ENCODE assay signal across 10 cellular contexts in the genomic region with DNA sequence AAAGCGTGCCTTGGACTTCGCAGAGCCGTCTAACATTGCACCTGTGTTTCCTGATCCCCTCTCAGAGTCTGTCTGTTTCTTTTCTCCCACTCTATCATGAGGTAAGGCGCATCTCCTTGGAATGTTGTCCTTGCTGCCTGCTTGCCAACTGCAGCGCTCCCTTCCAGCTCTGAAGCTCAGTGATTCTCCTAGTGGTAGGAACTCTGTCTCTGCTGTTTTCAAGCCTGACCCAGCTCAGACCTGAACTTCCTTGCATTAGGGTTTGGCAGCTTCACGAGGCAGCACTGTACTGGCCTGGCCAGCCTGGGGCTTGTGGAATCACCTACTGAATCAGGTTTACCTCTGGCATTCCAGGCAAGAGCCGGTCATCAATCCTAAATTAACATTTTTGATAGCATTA.
A peak's percentile ranks its signal among the peaks of the same experiment; 100 is the strongest.
DNase-seq lines count a peak whose midpoint lies in the region; ATAC-seq and TF ChIP-seq lines count a peak whose summit lies in the region.
"Had no signal": no experiment of that assay in that cellular context is flagged by ENCODE, and none has a peak within 500 bp of the region (broad histone marks: within the 10 kb centered on the region; RNA-seq: fewer than 3 reads in every experiment).

No MANE protein-coding gene starts in this region.

- H3K27me3 ChIP-seq in PC-3 (ENCODE audit: low read length) (no peaks in the 10 kb centered on the region), psoas muscle (ENCODE audit: insufficient read depth in 3 of 3, low read length in 2 of 3) (no peaks in the 10 kb centered on the region)

- H3K36me3 ChIP-seq in PC-3 (ENCODE audit: low read depth, low read length): no peaks in the 10 kb centered on the region
- no peaks in the 10 kb centered on the region for H3K36me3 ChIP-seq in psoas muscle (ENCODE audit: insufficient read depth in 1 of 2, low read depth in 1 of 2)

- no peaks in the 10 kb centered on the region for H3F3A ChIP-seq in PC-3 (ENCODE audit: low read length, unreplicated experiment)

- no TSS peak for BruUV-seq in PC-3 (replicated peaks; lab: Mats Ljungman, UMichigan)

- no peaks in the 10 kb centered on the region for H4K20me1 ChIP-seq in PC-3 (ENCODE audit: low read length)

- H3K9me3 ChIP-seq in PC-3 (ENCODE audit: low read length) (no peaks in the 10 kb centered on the region), psoas muscle (no peaks in the 10 kb centered on the region)

- H3K9ac ChIP-seq in PC-3 (ENCODE audit: low read length): no peak overlapping the region

- H3K79me2 ChIP-seq in PC-3 (ENCODE audit: low read length): no peaks in the 10 kb centered on the region

- H3K4me1 ChIP-seq in PC-3 (ENCODE audit: insufficient read depth, low read length) (peaks cover 22% of the 10 kb centered on the region), psoas muscle (peaks cover 4% of the 10 kb centered on the region)

- CTCF ChIA-PET in PC-3 (lab: Charles Lee): interaction anchor here (0.6 kb wide), 1 partner anchor 240 kb away, joined by 3 read pairs; no protein-coding TSS in a partner anchor

- no peak overlapping the region for H3K27ac ChIP-seq in PC-3 (ENCODE audit: low read length)
- no peak overlapping the region for H3K27ac ChIP-seq in psoas muscle

- ATAC-seq in PC-3 (peak; percentile 20; the same call in 1 of the 2 replicates), psoas muscle (peak in 1 of 4 donors; percentile 30), GM18873 (IDR thresholded peaks at IDR 0.05; ENCODE audit: low FRiP score, unreplicated experiment) (no peak)

- TF ChIP-seq CTCF in PC-3 (conservative IDR thresholded peaks at IDR 0.05; ENCODE audit: low read depth, low read length) (peak; percentile 40), psoas muscle (IDR thresholded peaks at IDR 0.05) (peak; percentile 11)

- H3K9me2 ChIP-seq in PC-3 (replicated peaks; ENCODE audit: low read length): no peaks in the 10 kb centered on the region

- intact Hi-C loops in PC-3 (cut with micrococcal nuclease): no loop called here
- intact Hi-C loops in psoas muscle (cut with DNase I): no loop called here

- H2AFZ ChIP-seq in PC-3 (ENCODE audit: low read length): no peak overlapping the region

- 85 to 87% (median 86%) methylated on average over 7 of the region's 7 CpGs for WGBS in psoas muscle, 3 donors

- POLR2A ChIA-PET in PC-3 (lab: Charles Lee; ENCODE audit: unreplicated experiment): no interaction called here

- H3K4me3 ChIP-seq in PC-3 (ENCODE audit: low read length): no peak overlapping the region
- no peak overlapping the region for H3K4me3 ChIP-seq in psoas muscle

- H3K4me2 ChIP-seq in PC-3 (ENCODE audit: low read length): no peak overlapping the region

- DNase-seq in GM03348 (ENCODE audit: low spot score) (peak; percentile 27), PC-3 (peak; percentile 37), fibroblast of the conjunctiva (ENCODE audit: low read depth) (peak; percentile 33), psoas muscle (peak; percentile 17 to 56), cerebellar nuclear complex (lab: John Stamatoyannopoulos, UW) (no peak), DMS53 treated with DMSO at 0.1 percent for 48 hours (lab: John Stamatoyannopoulos, UW; ENCODE audit: unreplicated experiment) (no peak)
- no peak for DNase-seq in activated CD4-positive, alpha-beta T cell treated with anti-CD3 and anti-CD28 coated beads for 4 hours
- DNase-seq: activated T-cell treated with anti-CD3 and anti-CD28 coated beads for 4 hours, nucleus accumbens had no signal

Comparison
In these comparisons a context has a peak if more than half of its experiments do, and no peak if none do; other contexts are left out.
1. DNase-seq: peak in GM03348 (single experiment), PC-3 (single experiment), fibroblast of the conjunctiva (single experiment) and psoas muscle (2 of 2); none in cerebellar nuclear complex (0 of 2), activated CD4-positive, alpha-beta T cell treated with anti-CD3 and anti-CD28 coated beads for 4 hours (0 of 2) and DMS53 treated with DMSO at 0.1 percent for 48 hours (single experiment).